Comparison of ENCODE assay signal across 8 cellular contexts in genomic region chr1:46489638-46490602, GRCh38. TPM values are rescaled to one million over a fixed set of nuclear protein-coding genes. Genes with fewer than 3 reads are reported as not detected.
DNase-seq lines count a peak whose midpoint lies in the region; ATAC-seq, FAIRE-seq and TF ChIP-seq lines count a peak whose summit lies in the region.

DMBX1 (plus strand) TSS chr1:46489836; CDS start chr1:46507011, 17,175 bp downstream.

- no peak for ATAC-seq in HG02970 (IDR thresholded peaks at IDR 0.05; ENCODE audit: low FRiP score, unreplicated experiment)
- no peak for ATAC-seq in HG03354 (IDR thresholded peaks at IDR 0.05; ENCODE audit: poor library complexity, severe bottlenecking, unreplicated experiment)

- peaks cover 9% of the 10 kb centered on the region for H3K4me1 Mint-ChIP-seq in astrocyte (ENCODE audit: low read depth, unreplicated experiment)

- H3K9me1 ChIP-seq in keratinocyte (ENCODE audit: control insufficient read depth, extremely low read depth, insufficient read depth, low read length) = no peaks in the 10 kb centered on the region

- no peak for TF ChIP-seq CTCF in astrocyte (IDR thresholded peaks at IDR 0.05; ENCODE audit: insufficient read depth, low read depth, low read length)
- TF ChIP-seq CTCF in keratinocyte (optimal IDR thresholded peaks at IDR 0.05 in 1 of 3, IDR thresholded peaks at IDR 0.05 in 1 of 3, conservative IDR thresholded peaks at IDR 0.05 in 1 of 3; ENCODE audit: extremely low read depth in 1 of 3, insufficient read depth in 2 of 3, low read length in 3 of 3) = no peak

- H3K4me1 ChIP-seq in astrocyte (ENCODE audit: insufficient read depth, low read length) (peaks cover 5% of the 10 kb centered on the region), keratinocyte (ENCODE audit: control insufficient read depth, extremely low read depth, insufficient read depth, low read length) (peaks cover 8% of the 10 kb centered on the region)

- H3K4me2 ChIP-seq in astrocyte (ENCODE audit: low read length) = peak within 1 kb of the TSS; percentile 72
- H3K4me2 ChIP-seq in keratinocyte (ENCODE audit: control insufficient read depth, extremely low read depth, insufficient read depth, low read depth, low read length) = peak within 1 kb of the TSS; percentile 77

- FAIRE-seq in astrocyte (lab: Jason Lieb, UNC) (no peak), keratinocyte (lab: Jason Lieb, UNC) (no peak)

- H3K4me3 ChIP-seq in astrocyte (ENCODE audit: insufficient read depth, low read depth, low read length) = peak within 1 kb of the TSS; percentile 23
- H3K4me3 ChIP-seq in keratinocyte (ENCODE audit: control insufficient read depth in 2 of 3, extremely low read depth in 1 of 3, insufficient read depth in 2 of 3, low read depth in 1 of 3, low read length in 3 of 3) = peak within 1 kb of the TSS; percentile 16 to 64 (median 54)

- H3K36me3 ChIP-seq in astrocyte (ENCODE audit: insufficient read depth, low read length) (no peaks in the 10 kb centered on the region), keratinocyte (ENCODE audit: control insufficient read depth in 2 of 2, extremely low read depth in 1 of 2, insufficient read depth in 2 of 2, low read length in 2 of 2) (no peaks in the 10 kb centered on the region)

- H3K27ac ChIP-seq in astrocyte (ENCODE audit: low read depth, low read length) = no peak within 1 kb of the TSS
- no peak within 1 kb of the TSS for H3K27ac ChIP-seq in keratinocyte (ENCODE audit: control insufficient read depth, insufficient read depth, low read length)

- H3K27ac Mint-ChIP-seq in astrocyte (ENCODE audit: unreplicated experiment) = no peak within 1 kb of the TSS

- DNase-seq in activated CD8-positive, alpha-beta memory T cell treated with anti-CD3 and anti-CD28 coated beads, Interleukin-2, amount 50 U/mL, for 48 hours = peak; percentile 72
- no peak for DNase-seq in activated CD8-positive, alpha-beta memory T cell treated with anti-CD3 and anti-CD28 coated beads for 24 hours
- DNase-seq in NCI-H510A treated with DMSO at 0.1 percent for 48 hours (lab: John Stamatoyannopoulos, UW) (peak; percentile 69), astrocyte (ENCODE audit: low read depth) (no peak), keratinocyte (ENCODE audit: low read depth, low spot score) (no peak)
- DNase-seq in stimulated activated CD8-positive, alpha-beta memory T cell treated with anti-CD3 and anti-CD28 coated beads, Interleukin-4, amount 100 ng/mL, for 24 hours (ENCODE audit: low read depth) = peak; percentile 4

- H3K9me3 ChIP-seq in astrocyte (ENCODE audit: insufficient read depth, low read depth, low read length) = no peaks in the 10 kb centered on the region
- H3K9me3 ChIP-seq in keratinocyte (ENCODE audit: control insufficient read depth, low read depth, low read length) = no peaks in the 10 kb centered on the region

- peak within 1 kb of the TSS; percentile 65 for H3K4me3 Mint-ChIP-seq in astrocyte (ENCODE audit: unreplicated experiment)

- H2AFZ ChIP-seq in astrocyte (ENCODE audit: low read depth, low read length) (peak within 1 kb of the TSS; percentile 56), keratinocyte (ENCODE audit: control insufficient read depth, low read length) (no peak within 1 kb of the TSS)

- H3K79me2 ChIP-seq in astrocyte (ENCODE audit: insufficient read depth, low read length) (no peaks in the 10 kb centered on the region), keratinocyte (ENCODE audit: control insufficient read depth, insufficient read depth, low read length) (no peaks in the 10 kb centered on the region)

- H3K36me3 Mint-ChIP-seq in astrocyte (ENCODE audit: low read depth, unreplicated experiment) = no peaks in the 10 kb centered on the region

- H3K9ac ChIP-seq in astrocyte (ENCODE audit: low read length) (no peak within 1 kb of the TSS), keratinocyte (ENCODE audit: control insufficient read depth, extremely low read depth, insufficient read depth, low read length) (no peak within 1 kb of the TSS)

- dilution Hi-C loops in keratinocyte (cut with MboI; ENCODE audit: extremely low pct_ligation_motif_present, low sequenced_read_pairs) = no loop called here

- H3K9me3 Mint-ChIP-seq in astrocyte (ENCODE audit: unreplicated experiment) = peaks cover 6% of the 10 kb centered on the region

- H4K20me1 ChIP-seq in astrocyte (ENCODE audit: insufficient read depth, low read length) (peaks cover 25% of the 10 kb centered on the region), keratinocyte (ENCODE audit: control insufficient read depth, extremely low read depth, insufficient read depth, low read length) (peaks cover 10% of the 10 kb centered on the region)

- peaks cover 84% of the 10 kb centered on the region for H3K27me3 Mint-ChIP-seq in astrocyte (ENCODE audit: low read depth, unreplicated experiment)

- H3K27me3 ChIP-seq in astrocyte (ENCODE audit: insufficient read depth, low read length) = peaks cover 92% of the 10 kb centered on the region
- peaks cover 95% of the 10 kb centered on the region for H3K27me3 ChIP-seq in keratinocyte (ENCODE audit: control insufficient read depth, extremely low read depth, insufficient read depth, low read length)

RNA-seq across cellular contexts. Expression of gene DMBX1, which starts in this region (rescaled TPM):
- 0.07 and 0.29 TPM in 2 replicates for total RNA-seq in astrocyte
- not detected in 3 replicates for polyA plus RNA-seq in keratinocyte
- polyA plus RNA-seq in keratinocyte (2011; ENCODE audit: low read depth) = not detected
- polyA plus RNA-seq in keratinocyte (2011; cell fraction: cytosol; rRNA removed) = not detected in 2 replicates
- not detected in 2 replicates for polyA plus RNA-seq in keratinocyte (2011; cell fraction: nucleus; rRNA removed)
- polyA plus RNA-seq in keratinocyte (2012; ENCODE audit: low replicate concordance) = 0.06 TPM in 1 of 2 replicates, not detected in the other
- polyA minus RNA-seq in keratinocyte = not detected in 3 replicates
- polyA minus RNA-seq in keratinocyte (2011; cell fraction: cytosol; rRNA and poly(A)+ RNA removed) = not detected
- polyA minus RNA-seq in keratinocyte (2011; cell fraction: nucleus; rRNA and poly(A)+ RNA removed) = not detected in 2 replicates

Comparison
In these comparisons a context has a peak if more than half of its experiments do, and no peak if none do; other contexts are left out.
1. DNase-seq: peak in activated CD8-positive, alpha-beta memory T cell treated with anti-CD3 and anti-CD28 coated beads, Interleukin-2, amount 50 U/mL, for 48 hours (single experiment), NCI-H510A treated with DMSO at 0.1 percent for 48 hours (single experiment) and stimulated activated CD8-positive, alpha-beta memory T cell treated with anti-CD3 and anti-CD28 coated beads, Interleukin-4, amount 100 ng/mL, for 24 hours (single experiment); none in activated CD8-positive, alpha-beta memory T cell treated with anti-CD3 and anti-CD28 coated beads for 24 hours (single experiment), astrocyte (single experiment) and keratinocyte (single experiment).